Comparison of ENCODE assay signal across 9 cellular contexts in genomic region chr7:193538-194256, GRCh38. TPM values are rescaled to one million over a fixed set of nuclear protein-coding genes. Genes with fewer than 3 reads are reported as not detected.
A peak's percentile ranks its signal among the peaks of the same experiment; 100 is the strongest.
DNase-seq lines count a peak whose midpoint lies in the region; ATAC-seq and TF ChIP-seq lines count a peak whose summit lies in the region.
"Had no signal": no experiment of that assay in that cellular context is flagged by ENCODE, and none has a peak within 500 bp of the region (broad histone marks: within the 10 kb centered on the region; RNA-seq: fewer than 3 reads in every experiment).

No MANE protein-coding gene starts in this region.

- TF ChIP-seq CTCF in gastrocnemius medialis (IDR thresholded peaks at IDR 0.05 in 4 of 5, conservative IDR thresholded peaks at IDR 0.05 in 1 of 5) (no peak), GM13977 (IDR thresholded peaks at IDR 0.05; ENCODE audit: extremely low read depth, insufficient read depth, missing control alignments) (no peak)

- H3K36me3 Mint-ChIP-seq in T-helper 17 cell (ENCODE audit: low read depth), result peaks cover 8% of the 10 kb centered on the region

- in situ Hi-C loops in gastrocnemius medialis (cut with MboI; ENCODE audit: low sequenced_read_pairs in 4 of 4) (no loop called here), GM13977 (cut with MboI; ENCODE audit: low pct_unique_long_range_greater_than_20kb, low sequenced_read_pairs, unreplicated experiment) (no loop called here)

- H3K4me1 Mint-ChIP-seq in T-helper 17 cell, result peaks cover 5% of the 10 kb centered on the region

- no peak for DNase-seq in T-helper 17 cell
- DNase-seq in gastrocnemius medialis, result no peak
- DNase-seq in GM13977 (ENCODE audit: low spot score), result no peak
- DNase-seq in D341Med (ENCODE audit: low spot score), result no peak

- H3K9ac ChIP-seq in ES-I3 (ENCODE audit: low read depth, low read length) (peak overlapping the region; percentile 76), iPS-15b (ENCODE audit: low read depth, low read length) (peak overlapping the region; percentile 65)

- peaks cover 63% of the 10 kb centered on the region for H3K27me3 Mint-ChIP-seq in T-helper 17 cell

- H3K27ac Mint-ChIP-seq in T-helper 17 cell, result no peak overlapping the region

- H3K36me3 ChIP-seq in ES-I3 (ENCODE audit: insufficient read depth, low read length) (no peaks in the 10 kb centered on the region; the same call in 1 of the 2 replicates), iPS-15b (ENCODE audit: control insufficient read depth, insufficient read depth, low read length) (peaks cover 22% of the 10 kb centered on the region), gastrocnemius medialis (peaks cover 0 to 27% of the 10 kb centered on the region in 2 donors)

- H3K27me3 ChIP-seq in iPS-15b (ENCODE audit: control insufficient read depth, insufficient read depth, low read length) (peaks cover 2% of the 10 kb centered on the region), gastrocnemius medialis (no peaks in the 10 kb centered on the region)

- no peak for ATAC-seq in T-helper 17 cell
- ATAC-seq in gastrocnemius medialis, result no peak
- no peak for ATAC-seq in HG03520 (IDR thresholded peaks at IDR 0.05; ENCODE audit: unreplicated experiment)
- ATAC-seq in HG03139 (IDR thresholded peaks at IDR 0.05; ENCODE audit: unreplicated experiment), result no peak

- intact Hi-C loops in gastrocnemius medialis (cut with DNase I; ENCODE audit: low total_unique reads), result loop anchor here (2.0 to 5.0 kb wide), 2 partner anchors 45 to 684 kb away; partner anchors contain the start of gene GET4

- peak overlapping the region; percentile 36 for H3K4me3 Mint-ChIP-seq in T-helper 17 cell

- H3K4me1 ChIP-seq in ES-I3 (ENCODE audit: insufficient read depth, low read length) (peaks cover 9% of the 10 kb centered on the region), iPS-15b (ENCODE audit: control insufficient read depth, insufficient read depth, low read length) (peaks cover 2% of the 10 kb centered on the region), gastrocnemius medialis (peaks cover 58% of the 10 kb centered on the region in 2 donors)

- TF ChIP-seq POLR2A in gastrocnemius medialis (IDR thresholded peaks at IDR 0.05), result no peak

- H3K4me3 ChIP-seq in iPS-15b (ENCODE audit: low read depth, low read length) (peak overlapping the region; percentile 50), gastrocnemius medialis (peak overlapping the region; percentile 61 to 65 (median 64))

- peak overlapping the region; percentile 85 to 94 (median 86) for H3K27ac ChIP-seq in gastrocnemius medialis

- H3K9me3 ChIP-seq in ES-I3 (ENCODE audit: control insufficient read depth, insufficient read depth, low read length) (no peaks in the 10 kb centered on the region), T-helper 17 cell (ENCODE audit: control insufficient read depth, low read length, poor library complexity, severe bottlenecking) (no peaks in the 10 kb centered on the region), iPS-15b (ENCODE audit: control insufficient read depth, insufficient read depth, low read length) (no peaks in the 10 kb centered on the region), gastrocnemius medialis (no peaks in the 10 kb centered on the region)

RNA-seq across cellular contexts. Expression of gene FAM20C, which starts 1.3 kb away (rescaled TPM):
- total RNA-seq in T-helper 17 cell (1 to 10 TPM; 1.4 to 2.8 TPM), gastrocnemius medialis (10 to 100 TPM in 3 of 4 donors, 1 to 10 TPM in 1; 9.6 to 35.3 (median 18.6) TPM)
- total RNA-seq: T-helper 1 cell treated with Interleukin-12 subunit alpha and Interleukin-12 subunit beta and Interleukin-4 antibody, amounts not matched to agents 30 ng/mL and 1 ng/mL, for 36 hours had no signal
